31 cellular contexts compared by ENCODE assay signal in genomic region chr10:10730644-10731043, GRCh38.
"Had no signal": no experiment of that assay in that cellular context is flagged by ENCODE, and none has a peak within 500 bp of the region (broad histone marks: within the 10 kb centered on the region; RNA-seq: fewer than 3 reads in every experiment).

No MANE protein-coding gene starts in this region.

- H3K4me1 ChIP-seq: ascending aorta, breast epithelium had no signal

- H3K27ac ChIP-seq: ascending aorta, breast epithelium, cardiac muscle cell, epithelial cell of prostate, WERI-Rb-1 had no signal

- H3K4me3 ChIP-seq: ascending aorta, breast epithelium, cardiac muscle cell had no signal

- H3K36me3 ChIP-seq: ascending aorta, breast epithelium, cardiac muscle cell, WERI-Rb-1 had no signal

- DNase-seq: activated B cell treated with CpG ODN at 0.5 μM for 24 hours; activated CD4-positive, alpha-beta memory T cell treated with anti-CD3 and anti-CD28 coated beads for 36 hours; activated CD4-positive, alpha-beta T cell treated with anti-CD3 and anti-CD28 coated beads for 48 hours; activated CD8-positive, alpha-beta memory T cell treated with anti-CD3 and anti-CD28 coated beads, Interleukin-2, amount 10 ng/mL, durations not matched to agents 7 days and 5 days; activated CD8-positive, alpha-beta memory T cell treated with anti-CD3 and anti-CD28 coated beads, Interleukin-2, amount 50 U/mL, for 4 hours; activated CD8-positive, alpha-beta T cell treated with anti-CD3 and anti-CD28 coated beads, Interleukin-2, amount 10 ng/mL, durations not matched to agents 7 days and 5 days; activated effector memory CD4-positive, alpha-beta T cell treated with anti-CD3 and anti-CD28 coated beads, Interleukin-2, amount 50 U/mL, for 16 hours; activated naive CD4-positive, alpha-beta T cell; activated naive CD4-positive, alpha-beta T cell treated with anti-CD3 and anti-CD28 coated beads, Interleukin-2, amount 10 ng/mL, durations not matched to agents 7 days and 5 days; activated naive CD8-positive, alpha-beta T cell treated with anti-CD3 and anti-CD28 coated beads, Interleukin-2, amount 10 ng/mL, durations not matched to agents 7 days and 5 days; activated T-cell treated with anti-CD3 and anti-CD28 coated beads, Interleukin-2, amount 50 U/mL, for 1 hour; activated T-cell treated with anti-CD3 and anti-CD28 coated beads, Interleukin-2, amount 50 U/mL, for 48 hours; cortex of kidney; dermis blood vessel endothelial cell; effector CD8-positive, alpha-beta T cell; foreskin fibroblast; head of caudate nucleus; T-helper 1 cell; T-helper 17 cell; T1000; WERI-Rb-1 had no signal

- ATAC-seq: activated CD4-positive, CD25-positive, alpha-beta regulatory T cell treated with anti-CD3 and anti-CD28 coated beads, Interleukin-2, amount 50 U/mL, for 24 hours; activated CD8-positive, alpha-beta memory T cell treated with anti-CD3 and anti-CD28 coated beads, Interleukin-2, amount 10 ng/mL, durations not matched to agents 7 days and 5 days; activated CD8-positive, alpha-beta T cell treated with anti-CD3 and anti-CD28 coated beads, Interleukin-2, amount 10 ng/mL, durations not matched to agents 7 days and 5 days; activated naive CD4-positive, alpha-beta T cell treated with anti-CD3 and anti-CD28 coated beads, Interleukin-2, amount 50 U/mL, for 72 hours; T-helper 17 cell had no signal

- H3K27me3 ChIP-seq: ascending aorta, breast epithelium, cardiac muscle cell had no signal

- H3K9me3 ChIP-seq: ascending aorta, breast epithelium had no signal

- FAIRE-seq: colon, endometrium, endothelial cell of umbilical vein, frontal cortex had no signal
